In the genomic region with DNA sequence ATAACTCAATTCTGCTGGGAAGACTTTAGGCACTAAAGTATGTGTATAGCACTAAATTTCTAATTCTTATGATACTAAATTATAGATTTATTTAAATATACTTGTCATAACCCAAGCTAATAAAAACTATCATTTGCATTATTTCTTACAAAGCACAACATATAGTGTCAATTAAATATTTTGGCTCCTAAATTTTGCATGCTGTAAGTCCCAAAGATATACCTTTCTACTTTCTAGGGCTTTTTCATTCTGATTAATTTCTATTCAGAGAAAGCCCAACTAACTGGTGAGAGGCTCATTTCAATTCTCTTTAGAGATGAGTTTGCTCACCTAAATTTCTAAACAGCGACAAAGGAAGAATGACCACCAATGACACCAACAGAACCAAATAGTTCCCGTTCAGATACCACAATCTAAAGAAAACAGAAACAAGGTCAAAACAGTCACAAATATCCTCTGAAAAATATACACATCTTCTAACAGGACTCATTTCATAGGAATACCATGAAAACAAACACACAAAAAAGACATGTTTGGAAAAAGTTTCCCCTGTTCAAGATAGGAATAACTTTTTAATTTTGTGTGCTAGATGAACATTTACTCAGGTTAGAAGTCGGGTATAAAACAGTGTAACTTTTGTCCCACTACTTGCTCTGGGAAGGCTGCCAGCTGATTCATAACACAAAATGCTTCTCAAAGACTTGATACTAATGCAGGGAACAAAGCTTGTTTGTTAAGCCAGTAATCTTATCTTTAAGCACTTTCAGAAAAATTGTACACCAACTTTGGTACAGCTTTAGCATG, we compare ENCODE assay signal across 1 cellular context.
TF ChIP-seq lines count a peak whose summit lies in the region.

No MANE protein-coding gene starts in this region.

TF ChIP-seq in HepG2, 621 proteins besides CTCF, POLR2A, EP300 and RAD21 (continues in another document):
- TF ChIP-seq, protein P1, sequence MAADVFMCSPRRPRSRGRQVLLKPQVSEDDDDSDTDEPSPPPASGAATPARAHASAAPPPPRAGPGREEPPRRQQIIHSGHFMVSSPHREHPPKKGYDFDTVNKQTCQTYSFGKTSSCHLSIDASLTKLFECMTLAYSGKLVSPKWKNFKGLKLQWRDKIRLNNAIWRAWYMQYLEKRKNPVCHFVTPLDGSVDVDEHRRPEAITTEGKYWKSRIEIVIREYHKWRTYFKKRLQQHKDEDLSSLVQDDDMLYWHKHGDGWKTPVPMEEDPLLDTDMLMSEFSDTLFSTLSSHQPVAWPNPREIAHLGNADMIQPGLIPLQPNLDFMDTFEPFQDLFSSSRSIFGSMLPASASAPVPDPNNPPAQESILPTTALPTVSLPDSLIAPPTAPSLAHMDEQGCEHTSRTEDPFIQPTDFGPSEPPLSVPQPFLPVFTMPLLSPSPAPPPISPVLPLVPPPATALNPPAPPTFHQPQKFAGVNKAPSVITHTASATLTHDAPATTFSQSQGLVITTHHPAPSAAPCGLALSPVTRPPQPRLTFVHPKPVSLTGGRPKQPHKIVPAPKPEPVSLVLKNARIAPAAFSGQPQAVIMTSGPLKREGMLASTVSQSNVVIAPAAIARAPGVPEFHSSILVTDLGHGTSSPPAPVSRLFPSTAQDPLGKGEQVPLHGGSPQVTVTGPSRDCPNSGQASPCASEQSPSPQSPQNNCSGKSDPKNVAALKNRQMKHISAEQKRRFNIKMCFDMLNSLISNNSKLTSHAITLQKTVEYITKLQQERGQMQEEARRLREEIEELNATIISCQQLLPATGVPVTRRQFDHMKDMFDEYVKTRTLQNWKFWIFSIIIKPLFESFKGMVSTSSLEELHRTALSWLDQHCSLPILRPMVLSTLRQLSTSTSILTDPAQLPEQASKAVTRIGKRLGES (CRISPR knock-in tag; IDR thresholded peaks at IDR 0.05; ENCODE audit: borderline replicate concordance) = no peak
- TF ChIP-seq SRSF4 (IDR thresholded peaks at IDR 0.05; ENCODE audit: low read depth, low read length, poor library complexity, severe bottlenecking) (peak; percentile 72), AGO2 (optimal IDR thresholded peaks at IDR 0.05; ENCODE audit: low read depth, low read length) (peak; percentile 57), RARG (CRISPR knock-in tag; IDR thresholded peaks at IDR 0.05; ENCODE audit: low read depth) (no peak), NR2F2 (IDR thresholded peaks at IDR 0.05; ENCODE audit: borderline replicate concordance, low read depth) (0 out of 2 replicates have a peak, but pooled peaks have one; percentile 14), NFIC (IDR thresholded peaks at IDR 0.05; ENCODE audit: low read length) (0 out of 2 replicates have a peak, but pooled peaks have one; percentile 17), SOX13 (IDR thresholded peaks at IDR 0.05) (no peak), SOX13 (CRISPR knock-in tag; conservative IDR thresholded peaks at IDR 0.05 in 1 of 2, IDR thresholded peaks at IDR 0.05 in 1 of 2) (peak in 1 of 2 experiments; percentile 13; a peak in 1 of 4 replicates), GATAD2A (CRISPR knock-in tag; IDR thresholded peaks at IDR 0.05) (peak; percentile 40; the same call in 1 of the 2 replicates), PHF5A (CRISPR knock-in tag; IDR thresholded peaks at IDR 0.05; ENCODE audit: low read depth, unreplicated experiment) (peak; percentile 20), HNRNPUL1 (IDR thresholded peaks at IDR 0.05; ENCODE audit: low read depth, low read length) (peak; percentile 63; the same call in 1 of the 2 replicates), ZNF564 (CRISPR knock-in tag; IDR thresholded peaks at IDR 0.05) (no peak), SAP130 (CRISPR knock-in tag; IDR thresholded peaks at IDR 0.05; ENCODE audit: low read depth) (peak; percentile 26; the same call in 1 of the 2 replicates), SOX6 (IDR thresholded peaks at IDR 0.05) (no peak), SOX6 (CRISPR knock-in tag; IDR thresholded peaks at IDR 0.05) (0 out of 2 replicates have a peak, but pooled peaks have one; percentile 16), ZNF572 (CRISPR knock-in tag; IDR thresholded peaks at IDR 0.05) (no peak), PAF1 (CRISPR knock-in tag; IDR thresholded peaks at IDR 0.05) (peak; percentile 99), RBFOX2 (IDR thresholded peaks at IDR 0.05; ENCODE audit: low read depth, low read length) (peak; percentile 84), POLR2AphosphoS2 (IDR thresholded peaks at IDR 0.05; ENCODE audit: low read depth, low read length) (0 out of 2 replicates have a peak, but pooled peaks have one; percentile 55), GATA4 (IDR thresholded peaks at IDR 0.05; ENCODE audit: borderline replicate concordance, low read depth) (0 out of 2 replicates have a peak, but pooled peaks have one; percentile 44), SMAD3 (CRISPR knock-in tag; IDR thresholded peaks at IDR 0.05) (0 out of 2 replicates have a peak, but pooled peaks have one; percentile 27), SATB2 (CRISPR knock-in tag; IDR thresholded peaks at IDR 0.05) (peak; percentile 43; the same call in 1 of the 2 replicates), POLR2G (IDR thresholded peaks at IDR 0.05; ENCODE audit: low read depth, low read length) (peak; percentile 74), JUNB (CRISPR knock-in tag; IDR thresholded peaks at IDR 0.05; ENCODE audit: borderline replicate concordance) (no peak), MBD4 (IDR thresholded peaks at IDR 0.05; ENCODE audit: borderline replicate concordance, low read length) (peak; percentile 94), ZNF562 (CRISPR knock-in tag; IDR thresholded peaks at IDR 0.05; ENCODE audit: borderline replicate concordance) (no peak), HNRNPL (IDR thresholded peaks at IDR 0.05; ENCODE audit: low read depth, low read length) (peak; percentile 67; the same call in 1 of the 2 replicates), RBM22 (optimal IDR thresholded peaks at IDR 0.05; ENCODE audit: low read length) (peak; percentile 92), ISL2 (CRISPR knock-in tag; IDR thresholded peaks at IDR 0.05) (0 out of 2 replicates have a peak, but pooled peaks have one; percentile 26), THAP11 (CRISPR knock-in tag; IDR thresholded peaks at IDR 0.05) (peak; percentile 16; the same call in 1 of the 2 replicates), MAFK (conservative IDR thresholded peaks at IDR 0.05 in 1 of 2, IDR thresholded peaks at IDR 0.05 in 1 of 2; ENCODE audit: low read length in 2 of 2) (no peak), POLR2AphosphoS5 (IDR thresholded peaks at IDR 0.05; ENCODE audit: low read depth, low read length) (peak; percentile 68), U2AF1 (optimal IDR thresholded peaks at IDR 0.05; ENCODE audit: low read depth, low read length) (peak; percentile 60), ZKSCAN1 (IDR thresholded peaks at IDR 0.05; ENCODE audit: low read length) (no peak), MED1 (CRISPR knock-in tag; IDR thresholded peaks at IDR 0.05) (peak; percentile 52; the same call in 1 of the 2 replicates)
- TF ChIP-seq, protein P2, sequence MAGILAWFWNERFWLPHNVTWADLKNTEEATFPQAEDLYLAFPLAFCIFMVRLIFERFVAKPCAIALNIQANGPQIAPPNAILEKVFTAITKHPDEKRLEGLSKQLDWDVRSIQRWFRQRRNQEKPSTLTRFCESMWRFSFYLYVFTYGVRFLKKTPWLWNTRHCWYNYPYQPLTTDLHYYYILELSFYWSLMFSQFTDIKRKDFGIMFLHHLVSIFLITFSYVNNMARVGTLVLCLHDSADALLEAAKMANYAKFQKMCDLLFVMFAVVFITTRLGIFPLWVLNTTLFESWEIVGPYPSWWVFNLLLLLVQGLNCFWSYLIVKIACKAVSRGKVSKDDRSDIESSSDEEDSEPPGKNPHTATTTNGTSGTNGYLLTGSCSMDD (CRISPR knock-in tag; IDR thresholded peaks at IDR 0.05) = no peak
- TF ChIP-seq, protein P3, sequence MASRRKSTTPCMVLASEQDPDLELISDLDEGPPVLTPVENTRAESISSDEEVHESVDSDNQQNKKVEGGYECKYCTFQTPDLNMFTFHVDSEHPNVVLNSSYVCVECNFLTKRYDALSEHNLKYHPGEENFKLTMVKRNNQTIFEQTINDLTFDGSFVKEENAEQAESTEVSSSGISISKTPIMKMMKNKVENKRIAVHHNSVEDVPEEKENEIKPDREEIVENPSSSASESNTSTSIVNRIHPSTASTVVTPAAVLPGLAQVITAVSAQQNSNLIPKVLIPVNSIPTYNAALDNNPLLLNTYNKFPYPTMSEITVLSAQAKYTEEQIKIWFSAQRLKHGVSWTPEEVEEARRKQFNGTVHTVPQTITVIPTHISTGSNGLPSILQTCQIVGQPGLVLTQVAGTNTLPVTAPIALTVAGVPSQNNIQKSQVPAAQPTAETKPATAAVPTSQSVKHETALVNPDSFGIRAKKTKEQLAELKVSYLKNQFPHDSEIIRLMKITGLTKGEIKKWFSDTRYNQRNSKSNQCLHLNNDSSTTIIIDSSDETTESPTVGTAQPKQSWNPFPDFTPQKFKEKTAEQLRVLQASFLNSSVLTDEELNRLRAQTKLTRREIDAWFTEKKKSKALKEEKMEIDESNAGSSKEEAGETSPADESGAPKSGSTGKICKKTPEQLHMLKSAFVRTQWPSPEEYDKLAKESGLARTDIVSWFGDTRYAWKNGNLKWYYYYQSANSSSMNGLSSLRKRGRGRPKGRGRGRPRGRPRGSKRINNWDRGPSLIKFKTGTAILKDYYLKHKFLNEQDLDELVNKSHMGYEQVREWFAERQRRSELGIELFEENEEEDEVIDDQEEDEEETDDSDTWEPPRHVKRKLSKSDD (CRISPR knock-in tag; IDR thresholded peaks at IDR 0.05; ENCODE audit: low read depth) = no peak
- TF ChIP-seq, protein P4, sequence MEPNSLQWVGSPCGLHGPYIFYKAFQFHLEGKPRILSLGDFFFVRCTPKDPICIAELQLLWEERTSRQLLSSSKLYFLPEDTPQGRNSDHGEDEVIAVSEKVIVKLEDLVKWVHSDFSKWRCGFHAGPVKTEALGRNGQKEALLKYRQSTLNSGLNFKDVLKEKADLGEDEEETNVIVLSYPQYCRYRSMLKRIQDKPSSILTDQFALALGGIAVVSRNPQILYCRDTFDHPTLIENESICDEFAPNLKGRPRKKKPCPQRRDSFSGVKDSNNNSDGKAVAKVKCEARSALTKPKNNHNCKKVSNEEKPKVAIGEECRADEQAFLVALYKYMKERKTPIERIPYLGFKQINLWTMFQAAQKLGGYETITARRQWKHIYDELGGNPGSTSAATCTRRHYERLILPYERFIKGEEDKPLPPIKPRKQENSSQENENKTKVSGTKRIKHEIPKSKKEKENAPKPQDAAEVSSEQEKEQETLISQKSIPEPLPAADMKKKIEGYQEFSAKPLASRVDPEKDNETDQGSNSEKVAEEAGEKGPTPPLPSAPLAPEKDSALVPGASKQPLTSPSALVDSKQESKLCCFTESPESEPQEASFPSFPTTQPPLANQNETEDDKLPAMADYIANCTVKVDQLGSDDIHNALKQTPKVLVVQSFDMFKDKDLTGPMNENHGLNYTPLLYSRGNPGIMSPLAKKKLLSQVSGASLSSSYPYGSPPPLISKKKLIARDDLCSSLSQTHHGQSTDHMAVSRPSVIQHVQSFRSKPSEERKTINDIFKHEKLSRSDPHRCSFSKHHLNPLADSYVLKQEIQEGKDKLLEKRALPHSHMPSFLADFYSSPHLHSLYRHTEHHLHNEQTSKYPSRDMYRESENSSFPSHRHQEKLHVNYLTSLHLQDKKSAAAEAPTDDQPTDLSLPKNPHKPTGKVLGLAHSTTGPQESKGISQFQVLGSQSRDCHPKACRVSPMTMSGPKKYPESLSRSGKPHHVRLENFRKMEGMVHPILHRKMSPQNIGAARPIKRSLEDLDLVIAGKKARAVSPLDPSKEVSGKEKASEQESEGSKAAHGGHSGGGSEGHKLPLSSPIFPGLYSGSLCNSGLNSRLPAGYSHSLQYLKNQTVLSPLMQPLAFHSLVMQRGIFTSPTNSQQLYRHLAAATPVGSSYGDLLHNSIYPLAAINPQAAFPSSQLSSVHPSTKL (CRISPR knock-in tag; IDR thresholded peaks at IDR 0.05) = peak; percentile 13; the same call in 1 of the 2 replicates
- TF ChIP-seq, protein P5, sequence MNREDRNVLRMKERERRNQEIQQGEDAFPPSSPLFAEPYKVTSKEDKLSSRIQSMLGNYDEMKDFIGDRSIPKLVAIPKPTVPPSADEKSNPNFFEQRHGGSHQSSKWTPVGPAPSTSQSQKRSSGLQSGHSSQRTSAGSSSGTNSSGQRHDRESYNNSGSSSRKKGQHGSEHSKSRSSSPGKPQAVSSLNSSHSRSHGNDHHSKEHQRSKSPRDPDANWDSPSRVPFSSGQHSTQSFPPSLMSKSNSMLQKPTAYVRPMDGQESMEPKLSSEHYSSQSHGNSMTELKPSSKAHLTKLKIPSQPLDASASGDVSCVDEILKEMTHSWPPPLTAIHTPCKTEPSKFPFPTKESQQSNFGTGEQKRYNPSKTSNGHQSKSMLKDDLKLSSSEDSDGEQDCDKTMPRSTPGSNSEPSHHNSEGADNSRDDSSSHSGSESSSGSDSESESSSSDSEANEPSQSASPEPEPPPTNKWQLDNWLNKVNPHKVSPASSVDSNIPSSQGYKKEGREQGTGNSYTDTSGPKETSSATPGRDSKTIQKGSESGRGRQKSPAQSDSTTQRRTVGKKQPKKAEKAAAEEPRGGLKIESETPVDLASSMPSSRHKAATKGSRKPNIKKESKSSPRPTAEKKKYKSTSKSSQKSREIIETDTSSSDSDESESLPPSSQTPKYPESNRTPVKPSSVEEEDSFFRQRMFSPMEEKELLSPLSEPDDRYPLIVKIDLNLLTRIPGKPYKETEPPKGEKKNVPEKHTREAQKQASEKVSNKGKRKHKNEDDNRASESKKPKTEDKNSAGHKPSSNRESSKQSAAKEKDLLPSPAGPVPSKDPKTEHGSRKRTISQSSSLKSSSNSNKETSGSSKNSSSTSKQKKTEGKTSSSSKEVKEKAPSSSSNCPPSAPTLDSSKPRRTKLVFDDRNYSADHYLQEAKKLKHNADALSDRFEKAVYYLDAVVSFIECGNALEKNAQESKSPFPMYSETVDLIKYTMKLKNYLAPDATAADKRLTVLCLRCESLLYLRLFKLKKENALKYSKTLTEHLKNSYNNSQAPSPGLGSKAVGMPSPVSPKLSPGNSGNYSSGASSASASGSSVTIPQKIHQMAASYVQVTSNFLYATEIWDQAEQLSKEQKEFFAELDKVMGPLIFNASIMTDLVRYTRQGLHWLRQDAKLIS (CRISPR knock-in tag; IDR thresholded peaks at IDR 0.05) = peak; percentile 81
- TF ChIP-seq, protein P6, sequence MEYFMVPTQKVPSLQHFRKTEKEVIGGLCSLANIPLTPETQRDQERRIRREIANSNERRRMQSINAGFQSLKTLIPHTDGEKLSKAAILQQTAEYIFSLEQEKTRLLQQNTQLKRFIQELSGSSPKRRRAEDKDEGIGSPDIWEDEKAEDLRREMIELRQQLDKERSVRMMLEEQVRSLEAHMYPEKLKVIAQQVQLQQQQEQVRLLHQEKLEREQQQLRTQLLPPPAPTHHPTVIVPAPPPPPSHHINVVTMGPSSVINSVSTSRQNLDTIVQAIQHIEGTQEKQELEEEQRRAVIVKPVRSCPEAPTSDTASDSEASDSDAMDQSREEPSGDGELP (IDR thresholded peaks at IDR 0.05; ENCODE audit: borderline replicate concordance, low read depth) = peak; percentile 54; the same call in 1 of the 2 replicates
